In the genomic region with DNA sequence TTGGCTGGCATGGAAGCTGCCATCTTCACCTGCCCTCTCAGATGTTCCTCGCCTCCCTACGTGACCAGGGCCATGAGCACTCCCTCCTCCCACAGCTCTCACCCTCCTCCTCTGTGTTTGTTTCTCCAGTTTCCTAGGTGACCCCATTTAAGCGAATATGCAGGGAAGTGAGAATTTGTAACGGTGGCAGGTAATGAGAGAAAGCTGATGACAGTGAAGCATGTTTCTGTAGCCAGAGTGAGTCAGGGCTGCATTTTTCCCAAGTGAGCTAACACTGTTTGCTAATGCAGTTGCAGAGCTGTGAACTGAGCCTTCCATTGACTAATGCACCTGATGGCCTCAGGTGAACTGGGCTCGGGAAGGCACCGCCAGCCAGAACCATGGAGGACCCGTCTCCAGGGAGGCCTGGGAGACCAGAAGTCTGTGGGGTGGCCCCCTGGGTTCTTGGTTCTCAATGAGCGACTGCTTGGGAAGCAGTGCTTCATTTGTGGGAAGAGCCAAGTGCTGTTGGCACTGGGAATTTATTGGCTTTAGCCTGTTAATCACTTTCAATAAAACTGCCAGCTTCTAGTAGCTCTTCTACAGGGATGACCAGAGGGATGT, we compare ENCODE assay signal across 16 cellular contexts.
A peak's percentile ranks its signal among the peaks of the same experiment; 100 is the strongest.
DNase-seq lines count a peak whose midpoint lies in the region; ATAC-seq lines count a peak whose summit lies in the region.
"Had no signal": no experiment of that assay in that cellular context is flagged by ENCODE, and none has a peak within 500 bp of the region (broad histone marks: within the 10 kb centered on the region; RNA-seq: fewer than 3 reads in every experiment).

No MANE protein-coding gene starts in this region.

- H3K4me1 ChIP-seq in trophoblast cell (ENCODE audit: control insufficient read depth in 1 of 2, insufficient read depth in 2 of 2, low read length in 2 of 2), result peaks cover 7 to 8% of the 10 kb centered on the region in 2 experiments
- H3K4me1 ChIP-seq: thyroid gland had no signal

- peaks cover 2% of the 10 kb centered on the region for H3K9me3 ChIP-seq in trophoblast cell (ENCODE audit: insufficient read depth, low read depth, low read length)
- H3K9me3 ChIP-seq: breast epithelium, esophagus squamous epithelium, thyroid gland had no signal

- no peak overlapping the region for H4K12ac ChIP-seq in trophoblast cell (ENCODE audit: low read depth, low read length)

- H2AK5ac ChIP-seq in trophoblast cell (ENCODE audit: low read length), result no peak overlapping the region

- ATAC-seq in esophagus mucosa (peak; percentile 88), HG03097 (IDR thresholded peaks at IDR 0.05; ENCODE audit: low FRiP score, unreplicated experiment) (no peak)
- ATAC-seq: left lobe of liver had no signal

- intact Hi-C loops in posterior cingulate gyrus (cut with DNase I), result no loop called here

- no peak overlapping the region for H3K4ac ChIP-seq in trophoblast cell (ENCODE audit: low read depth, low read length)

- no peak overlapping the region for H2BK120ac ChIP-seq in trophoblast cell (ENCODE audit: insufficient read depth, low read length, poor library complexity)

- H2BK5ac ChIP-seq in trophoblast cell (ENCODE audit: low read depth, low read length, poor library complexity), result no peak overlapping the region

- H3K79me2 ChIP-seq in trophoblast cell (ENCODE audit: control insufficient read depth, insufficient read depth, low read length, poor library complexity), result no peaks in the 10 kb centered on the region

- H2AFZ ChIP-seq in trophoblast cell (ENCODE audit: insufficient read depth, low read length, poor library complexity), result no peak overlapping the region

- H2BK12ac ChIP-seq in trophoblast cell (ENCODE audit: low read length), result no peak overlapping the region

- H3K23ac ChIP-seq in trophoblast cell (ENCODE audit: low read length), result no peak overlapping the region

- no peak overlapping the region for H4K91ac ChIP-seq in trophoblast cell (ENCODE audit: low read depth, low read length)

- peaks cover 1 to 13% of the 10 kb centered on the region in 2 experiments for H3K36me3 ChIP-seq in trophoblast cell (ENCODE audit: control insufficient read depth in 1 of 2, insufficient read depth in 2 of 2, low read length in 2 of 2)
- H3K36me3 ChIP-seq: breast epithelium, thyroid gland had no signal

- no peaks in the 10 kb centered on the region for H3K27me3 ChIP-seq in trophoblast cell (ENCODE audit: insufficient read depth, low read length)
- H3K27me3 ChIP-seq: breast epithelium, esophagus squamous epithelium, thyroid gland had no signal

- H4K8ac ChIP-seq in trophoblast cell (ENCODE audit: low read depth, low read length), result no peak overlapping the region

- no peak overlapping the region for H3K14ac ChIP-seq in trophoblast cell (ENCODE audit: low read length)

- DNase-seq in NCI-H1436 treated with DMSO at 0.1 percent for 48 hours (lab: John Stamatoyannopoulos, UW) (peak; percentile 7), NCI-H1436 (lab: John Stamatoyannopoulos, UW) (no peak), NCI-H226 (peak; percentile 98), trophoblast cell (peak; percentile 95 to 97), posterior cingulate gyrus (no peak)
- no peak for DNase-seq in activated effector memory CD4-positive, alpha-beta T cell treated with anti-CD3 and anti-CD28 coated beads, Interleukin-2, amount 50 U/mL, for 16 hours
- DNase-seq: DMS 273 treated with DMSO at 0.1 percent for 48 hours, esophagus squamous epithelium, NCI-H526 treated with DMSO at 0.1 percent for 48 hours, T-helper 2 cell, thyroid gland had no signal

- no peak overlapping the region for H3K18ac ChIP-seq in trophoblast cell (ENCODE audit: low read length)

- WGBS in trophoblast cell (ENCODE audit: extremely low coverage, insufficient coverage, insufficient read length), result no CpG with 5 or more reads among the region's 8 CpGs

- H3K4me3 ChIP-seq in trophoblast cell (ENCODE audit: low read depth, low read length), result no peak overlapping the region
- H3K4me3 ChIP-seq: breast epithelium, esophagus squamous epithelium, thyroid gland had no signal

- H3K9ac ChIP-seq in trophoblast cell (ENCODE audit: low read length), result no peak overlapping the region
- H3K9ac ChIP-seq: KMS-11 had no signal

- H3K79me1 ChIP-seq in trophoblast cell (ENCODE audit: low read length), result no peaks in the 10 kb centered on the region

- H3K4me2 ChIP-seq in trophoblast cell (ENCODE audit: low read length), result no peak overlapping the region
- H3K4me2 ChIP-seq: KMS-11 had no signal

- H3K27ac ChIP-seq in trophoblast cell (ENCODE audit: low read depth, low read length), result no peak overlapping the region
- H3K27ac ChIP-seq: KMS-11, thyroid gland had no signal

Comparison
In these comparisons a context has a peak if more than half of its experiments do, and no peak if none do; other contexts are left out.
1. DNase-seq: peak in NCI-H1436 treated with DMSO at 0.1 percent for 48 hours (single experiment), NCI-H226 (single experiment) and trophoblast cell (2 of 2); none in NCI-H1436 (single experiment), activated effector memory CD4-positive, alpha-beta T cell treated with anti-CD3 and anti-CD28 coated beads, Interleukin-2, amount 50 U/mL, for 16 hours (single experiment) and posterior cingulate gyrus (0 of 10).